In genomic region chr12:26767116-26767515, GRCh38 we compare ENCODE assay signal across 20 cellular contexts.
DNase-seq lines count a peak whose midpoint lies in the region; ATAC-seq and TF ChIP-seq lines count a peak whose summit lies in the region.
"Had no signal": no experiment of that assay in that cellular context is flagged by ENCODE, and none has a peak within 500 bp of the region (broad histone marks: within the 10 kb centered on the region; RNA-seq: fewer than 3 reads in every experiment).

No MANE protein-coding gene starts in this region.

- no peak for DNase-seq in stimulated activated naive CD8-positive, alpha-beta T cell treated with anti-CD3 and anti-CD28 coated beads, Interleukin-15, amount 100 ng/mL, for 72 hours
- DNase-seq in stimulated activated naive CD8-positive, alpha-beta T cell treated with anti-CD3 and anti-CD28 coated beads, Interleukin-15, Interleukin-2, amounts not matched to agents 100 U/mL and 50 U/mL, for 24 hours, result no peak
- peak; percentile 35 for DNase-seq in dermis blood vessel endothelial cell
- no peak for DNase-seq in mesothelial cell of epicardium (ENCODE audit: low spot score in 2 of 2, unreplicated experiment in 2 of 2)
- no peak for DNase-seq in left ventricle myocardium superior
- DNase-seq in GM19240 (ENCODE audit: insufficient read length, low spot score), result no peak
- no peak for DNase-seq in stimulated activated naive CD4-positive, alpha-beta T cell (lab: John Stamatoyannopoulos, UW)
- DNase-seq: activated B cell treated with CpG ODN at 0.5 μM for 24 hours; adrenal gland; caudate nucleus; GM23248; kidney glomerular epithelial cell; NCI-H1417 treated with DMSO at 0.1 percent for 48 hours; SHP77 treated with DMSO at 0.1 percent for 48 hours; sigmoid colon; stimulated activated CD4-positive, alpha-beta T cell treated with anti-CD3 and anti-CD28 coated beads, Interleukin-1b, Interleukin-23, amount 100 ng/mL, for 48 hours; substantia nigra had no signal

- intact Hi-C loops in left ventricle myocardium superior (cut with micrococcal nuclease), result no loop called here

- peaks cover 14 to 15% of the 10 kb centered on the region in 2 donors for H3K9me3 Mint-ChIP-seq in stimulated activated naive CD8-positive, alpha-beta T cell treated with anti-CD3 and anti-CD28 coated beads, Interleukin-15, amount 100 ng/mL, for 72 hours
- H3K9me3 Mint-ChIP-seq in mesothelial cell of epicardium, result peaks cover 14% of the 10 kb centered on the region

- H3K4me3 Mint-ChIP-seq in stimulated activated naive CD8-positive, alpha-beta T cell treated with anti-CD3 and anti-CD28 coated beads, Interleukin-15, amount 100 ng/mL, for 72 hours, result no peak overlapping the region
- H3K4me3 Mint-ChIP-seq in mesothelial cell of epicardium, result no peak overlapping the region
- H3K4me3 Mint-ChIP-seq: activated B cell treated with CpG ODN at 0.5 μM for 24 hours; CD4-positive, CD25-positive, alpha-beta regulatory T cell; T-helper 1 cell treated with Interleukin-12 subunit alpha and Interleukin-12 subunit beta and Interleukin-4 antibody, amounts not matched to agents 30 μg/mL and 1 μg/mL, for 36 hours had no signal

- H3K27me3 Mint-ChIP-seq in stimulated activated naive CD8-positive, alpha-beta T cell treated with anti-CD3 and anti-CD28 coated beads, Interleukin-15, amount 100 ng/mL, for 72 hours, result no peaks in the 10 kb centered on the region
- no peaks in the 10 kb centered on the region for H3K27me3 Mint-ChIP-seq in mesothelial cell of epicardium (ENCODE audit: low read depth)
- H3K27me3 Mint-ChIP-seq: activated B cell treated with CpG ODN at 0.5 μM for 24 hours; CD4-positive, CD25-positive, alpha-beta regulatory T cell had no signal

- TF ChIP-seq CTCF in mesothelial cell of epicardium (IDR thresholded peaks at IDR 0.05; ENCODE audit: unreplicated experiment), result no peak

- peak overlapping the region in 1 of 2 donors; percentile 31 for H3K27ac Mint-ChIP-seq in stimulated activated naive CD8-positive, alpha-beta T cell treated with anti-CD3 and anti-CD28 coated beads, Interleukin-15, amount 100 ng/mL, for 72 hours
- no peak overlapping the region for H3K27ac Mint-ChIP-seq in mesothelial cell of epicardium
- H3K27ac Mint-ChIP-seq: activated B cell treated with CpG ODN at 0.5 μM for 24 hours; T-helper 1 cell treated with Interleukin-12 subunit alpha and Interleukin-12 subunit beta and Interleukin-4 antibody, amounts not matched to agents 30 μg/mL and 1 μg/mL, for 36 hours had no signal

- peak; percentile 37 for ATAC-seq in stimulated activated naive CD8-positive, alpha-beta T cell treated with anti-CD3 and anti-CD28 coated beads, Interleukin-15, amount 100 ng/mL, for 72 hours
- ATAC-seq in stimulated activated naive CD8-positive, alpha-beta T cell treated with anti-CD3 and anti-CD28 coated beads, Interleukin-15, Interleukin-2, amounts not matched to agents 100 U/mL and 50 U/mL, for 24 hours, result no peak
- ATAC-seq in HG03378 (IDR thresholded peaks at IDR 0.05; ENCODE audit: unreplicated experiment), result peak; percentile 42
- no peak for ATAC-seq in left ventricle myocardium superior

- peaks cover 20% of the 10 kb centered on the region for H3K36me3 Mint-ChIP-seq in mesothelial cell of epicardium

- H3K4me1 Mint-ChIP-seq in stimulated activated naive CD8-positive, alpha-beta T cell treated with anti-CD3 and anti-CD28 coated beads, Interleukin-15, amount 100 ng/mL, for 72 hours, result peaks cover 28% of the 10 kb centered on the region
- H3K4me1 Mint-ChIP-seq in mesothelial cell of epicardium, result no peaks in the 10 kb centered on the region

Comparison
In these comparisons a context has a peak if more than half of its experiments do, and no peak if none do; other contexts are left out.
1. ATAC-seq: peak in stimulated activated naive CD8-positive, alpha-beta T cell treated with anti-CD3 and anti-CD28 coated beads, Interleukin-15, amount 100 ng/mL, for 72 hours (single experiment) and HG03378 (single experiment); none in stimulated activated naive CD8-positive, alpha-beta T cell treated with anti-CD3 and anti-CD28 coated beads, Interleukin-15, Interleukin-2, amounts not matched to agents 100 U/mL and 50 U/mL, for 24 hours (single experiment) and left ventricle myocardium superior (single experiment).